27 cellular contexts compared by ENCODE assay signal in the genomic region with DNA sequence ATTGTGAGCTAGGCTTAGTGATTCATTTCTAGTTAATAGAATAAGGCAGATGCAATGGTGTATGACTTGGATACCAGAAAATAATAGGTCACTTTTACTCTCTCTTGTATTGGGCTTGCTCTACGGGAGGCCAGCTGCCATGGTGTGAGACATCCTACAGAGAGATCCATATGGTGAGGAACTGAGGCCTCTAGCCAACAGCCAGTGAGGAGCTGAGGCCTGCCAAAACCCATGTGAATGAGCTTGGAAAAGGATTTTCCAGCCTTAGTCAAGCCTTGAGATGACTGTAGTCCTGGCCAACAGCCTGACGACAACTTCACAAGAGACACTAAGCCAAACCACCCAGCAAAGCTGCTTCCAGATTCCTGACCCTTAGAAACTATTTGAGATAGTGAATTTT.
"Had no signal": no experiment of that assay in that cellular context is flagged by ENCODE, and none has a peak within 500 bp of the region (broad histone marks: within the 10 kb centered on the region; RNA-seq: fewer than 3 reads in every experiment).

No MANE protein-coding gene starts in this region.

- H3K27me3 Mint-ChIP-seq: activated CD4-positive, alpha-beta memory T cell treated with anti-CD3 and anti-CD28 coated beads for 36 hours; activated CD4-positive, alpha-beta T cell treated with anti-CD3 and anti-CD28 coated beads, Interleukin-2, amount 10 ng/mL, durations not matched to agents 24 days and 14 days; activated naive CD8-positive, alpha-beta T cell treated with anti-CD3 and anti-CD28 coated beads, Interleukin-2, amount 50 U/mL, for 24 hours; T-helper 17 cell had no signal

- H3K4me3 ChIP-seq: ascending aorta, body of pancreas, K562, Peyer's patch had no signal

- H3K4me3 Mint-ChIP-seq: activated CD4-positive, alpha-beta memory T cell treated with anti-CD3 and anti-CD28 coated beads for 36 hours; activated CD4-positive, alpha-beta T cell treated with anti-CD3 and anti-CD28 coated beads, Interleukin-2, amount 10 ng/mL, durations not matched to agents 24 days and 14 days; activated naive CD8-positive, alpha-beta T cell treated with anti-CD3 and anti-CD28 coated beads, Interleukin-2, amount 50 U/mL, for 24 hours; activated T-cell treated with anti-CD3 and anti-CD28 coated beads, Interleukin-2, amount 50 U/mL, for 4 hours; T-helper 17 cell; WTC11 had no signal

- ATAC-seq: activated naive CD4-positive, alpha-beta T cell treated with anti-CD3 and anti-CD28 coated beads, Interleukin-2, amount 50 U/mL, for 72 hours; activated naive CD8-positive, alpha-beta T cell treated with anti-CD3 and anti-CD28 coated beads, Interleukin-2, amount 50 U/mL, for 24 hours; activated T-cell treated with anti-CD3 and anti-CD28 coated beads, Interleukin-2, amount 50 U/mL, for 4 hours; body of pancreas; K562; T-helper 17 cell; WTC11 had no signal

- DNase-seq: activated CD4-positive, alpha-beta memory T cell treated with anti-CD3 and anti-CD28 coated beads for 36 hours; activated CD4-positive, alpha-beta T cell treated with anti-CD3 and anti-CD28 coated beads, Interleukin-2, amount 10 ng/mL, durations not matched to agents 24 days and 14 days; activated CD4-positive, CD25-positive, alpha-beta regulatory T cell treated with anti-CD3 and anti-CD28 coated beads, Interleukin-2, amount 50 U/mL, for 72 hours; activated CD8-positive, alpha-beta memory T cell treated with anti-CD3 and anti-CD28 coated beads for 24 hours; activated effector memory CD4-positive, alpha-beta T cell treated with anti-CD3 and anti-CD28 coated beads, Interleukin-2, amount 50 U/mL, for 16 hours; activated naive CD4-positive, alpha-beta T cell treated with Interleukin-2 at 50 U/mL for 16 hours; activated naive CD8-positive, alpha-beta T cell treated with anti-CD3 and anti-CD28 coated beads, Interleukin-2, amount 50 U/mL, for 24 hours; activated T-cell treated with anti-CD3 and anti-CD28 coated beads, Interleukin-2, amount 50 U/mL, for 4 hours; amniotic stem cell; body of pancreas; central memory CD4-positive, alpha-beta T cell; Karpas-422; NCI-H1105 treated with DMSO at 0.1 percent for 48 hours; NCI-H1436 treated with DMSO at 0.1 percent for 48 hours; NCI-H187; NCI-H2081 treated with DMSO at 0.1 percent for 48 hours; NCI-H2227 treated with DMSO at 0.1 percent for 48 hours; NCI-H510A; NCI-H526 treated with DMSO at 0.1 percent for 48 hours; Peyer's patch; SHP77; T-helper 17 cell; T-helper 9 cell had no signal

- H3K27ac Mint-ChIP-seq: activated CD4-positive, alpha-beta memory T cell treated with anti-CD3 and anti-CD28 coated beads for 36 hours; activated CD4-positive, alpha-beta T cell treated with anti-CD3 and anti-CD28 coated beads, Interleukin-2, amount 10 ng/mL, durations not matched to agents 24 days and 14 days; activated naive CD4-positive, alpha-beta T cell treated with anti-CD3 and anti-CD28 coated beads, Interleukin-2, amount 50 U/mL, for 72 hours; activated naive CD8-positive, alpha-beta T cell treated with anti-CD3 and anti-CD28 coated beads, Interleukin-2, amount 50 U/mL, for 24 hours; T-helper 17 cell; WTC11 had no signal

- H3K36me3 ChIP-seq: ascending aorta, Peyer's patch had no signal

- H3K27me3 ChIP-seq: ascending aorta, body of pancreas, Peyer's patch had no signal

- H3K9me3 ChIP-seq: ascending aorta, body of pancreas, Peyer's patch had no signal

- H3K9me3 Mint-ChIP-seq: activated CD4-positive, alpha-beta memory T cell treated with anti-CD3 and anti-CD28 coated beads for 36 hours; activated CD4-positive, alpha-beta T cell treated with anti-CD3 and anti-CD28 coated beads, Interleukin-2, amount 10 ng/mL, durations not matched to agents 24 days and 14 days had no signal

- H3K4me1 Mint-ChIP-seq: activated CD4-positive, alpha-beta T cell treated with anti-CD3 and anti-CD28 coated beads, Interleukin-2, amount 10 ng/mL, durations not matched to agents 24 days and 14 days; activated naive CD8-positive, alpha-beta T cell treated with anti-CD3 and anti-CD28 coated beads, Interleukin-2, amount 50 U/mL, for 24 hours; T-helper 17 cell had no signal

- H3K36me3 Mint-ChIP-seq: activated CD4-positive, alpha-beta memory T cell treated with anti-CD3 and anti-CD28 coated beads for 36 hours had no signal
